1 cellular context compared by ENCODE assay signal in genomic region chr7:99379693-99380031, GRCh38.
TF ChIP-seq lines count a peak whose summit lies in the region.

No MANE protein-coding gene starts in this region.

TF ChIP-seq in GM12878, 131 proteins besides CTCF, POLR2A, EP300 and RAD21:
- TF ChIP-seq TAF1 (IDR thresholded peaks at IDR 0.05; ENCODE audit: borderline replicate concordance, low read depth, low read length) (0 out of 2 replicates have a peak, but pooled peaks have one; percentile 3), HDGF (IDR thresholded peaks at IDR 0.05) (peak; percentile 59; the same call in 1 of the 2 replicates), MLLT1 (IDR thresholded peaks at IDR 0.05) (peak; percentile 69; the same call in 1 of the 2 replicates), POLR2AphosphoS5 (IDR thresholded peaks at IDR 0.05; ENCODE audit: low read length) (peak; percentile 20; the same call in 1 of the 2 replicates)
